In genomic region chr10:73414230-73414981, GRCh38 we compare ENCODE assay signal across 8 cellular contexts. TPM values are rescaled to one million over a fixed set of nuclear protein-coding genes. Genes with fewer than 3 reads are reported as not detected.
A peak's percentile ranks its signal among the peaks of the same experiment; 100 is the strongest.
DNase-seq lines count a peak whose midpoint lies in the region; ATAC-seq and TF ChIP-seq lines count a peak whose summit lies in the region.

No MANE protein-coding gene starts in this region.

- H3K27me3 ChIP-seq in Peyer's patch (no peaks in the 10 kb centered on the region), neutrophil (peaks cover 7% of the 10 kb centered on the region)

- H3K4me1 ChIP-seq in Peyer's patch (peaks cover 0 to 16% (median 3%) of the 10 kb centered on the region in 4 donors), neutrophil (ENCODE audit: control insufficient read depth in 1 of 2, insufficient read depth in 1 of 2, low read depth in 1 of 2, low read length in 1 of 2) (peaks cover 17 to 27% of the 10 kb centered on the region in 2 experiments)

- ATAC-seq in GM18907 (IDR thresholded peaks at IDR 0.05; ENCODE audit: unreplicated experiment) (peak; percentile 35), HG02840 (IDR thresholded peaks at IDR 0.05; ENCODE audit: low FRiP score, unreplicated experiment) (peak; percentile 37), esophagus mucosa (peak; percentile 61), HG03135 (IDR thresholded peaks at IDR 0.05; ENCODE audit: unreplicated experiment) (no peak)

- peak overlapping the region; percentile 92 to 96 (median 95) for H3K27ac ChIP-seq in Peyer's patch
- H3K27ac ChIP-seq in neutrophil, result peak overlapping the region; percentile 96

- TF ChIP-seq POLR2A in Peyer's patch (IDR thresholded peaks at IDR 0.05), result no peak

- H3K9me3 ChIP-seq in Peyer's patch (no peaks in the 10 kb centered on the region), neutrophil (no peaks in the 10 kb centered on the region)

- H3K4me3 ChIP-seq in Peyer's patch (peak overlapping the region; percentile 77 to 91 (median 84)), neutrophil (ENCODE audit: low read depth in 1 of 2, low read length in 1 of 2) (peak overlapping the region; percentile 94 to 99)

- no peaks in the 10 kb centered on the region for H3K36me3 ChIP-seq in Peyer's patch
- H3K36me3 ChIP-seq in neutrophil, result no peaks in the 10 kb centered on the region

- TF ChIP-seq CTCF in Peyer's patch (IDR thresholded peaks at IDR 0.05) (no peak), neutrophil (IDR thresholded peaks at IDR 0.05) (no peak)

- no peak for DNase-seq in Peyer's patch
- no peak for DNase-seq in NCI-H524 treated with DMSO at 0.1 percent for 48 hours (lab: John Stamatoyannopoulos, UW)
- DNase-seq in activated CD4-positive, alpha-beta T cell treated with anti-CD3 and anti-CD28 coated beads, Interleukin-2, amount 50 U/mL, for 4 hours, result no peak

RNA-seq across cellular contexts. Expression of gene ANXA7, which starts 0.5 kb away (rescaled TPM):
- total RNA-seq in Peyer's patch, result 10 to 100 TPM; 51.9 to 70.1 (median 58.4) TPM
- 117 TPM for total RNA-seq in esophagus mucosa

RNA-seq across cellular contexts. Expression of gene MSS51, which starts 19.0 kb away (rescaled TPM):
- 1 to 10 TPM; 3.3 to 7.5 (median 5.2) TPM for total RNA-seq in Peyer's patch
- total RNA-seq in esophagus mucosa, result 1.2 TPM

RNA-seq across cellular contexts. Expression of gene CFAP70, which starts 55.7 kb away (rescaled TPM):
- total RNA-seq in Peyer's patch (1 to 10 TPM in 3 of 4 donors, under 1 TPM in 1; 0.88 to 5.8 (median 2.5) TPM), esophagus mucosa (0.40 TPM)
